Comparison of ENCODE assay signal across 19 cellular contexts in genomic region chr10:85319826-85320225, GRCh38.
DNase-seq lines count a peak whose midpoint lies in the region; ATAC-seq and TF ChIP-seq lines count a peak whose summit lies in the region.
"Had no signal": no experiment of that assay in that cellular context is flagged by ENCODE, and none has a peak within 500 bp of the region (broad histone marks: within the 10 kb centered on the region; RNA-seq: fewer than 3 reads in every experiment).

No MANE protein-coding gene starts in this region.

- H3K4me1 ChIP-seq in right atrium auricular region, result peaks cover 0 to 19% of the 10 kb centered on the region in 2 donors
- H3K4me1 ChIP-seq in colonic mucosa, result no peaks in the 10 kb centered on the region
- H3K4me1 ChIP-seq: esophagus squamous epithelium had no signal

- no peak for TF ChIP-seq CTCF in right atrium auricular region (IDR thresholded peaks at IDR 0.05)
- TF ChIP-seq CTCF in colonic mucosa (IDR thresholded peaks at IDR 0.05), result no peak

- ATAC-seq in GM21515 (IDR thresholded peaks at IDR 0.05; ENCODE audit: unreplicated experiment), result no peak
- ATAC-seq: effector memory CD8-positive, alpha-beta T cell had no signal

- H3K36me3 ChIP-seq in right atrium auricular region (no peaks in the 10 kb centered on the region), colonic mucosa (no peaks in the 10 kb centered on the region)
- H3K36me3 ChIP-seq: esophagus squamous epithelium had no signal

- DNase-seq in COR-L47 (lab: John Stamatoyannopoulos, UW) (peak; percentile 2), caudate nucleus (lab: John Stamatoyannopoulos, UW) (peak in 47 of 61 donors; percentile 7 to 81 (median 44)), right atrium auricular region (ENCODE audit: low spot score) (no peak), pons (ENCODE audit: low spot score) (peak; percentile 81), mucosa of gallbladder (ENCODE audit: low spot score) (no peak), colonic mucosa (no peak)
- DNase-seq in central memory CD4-positive, alpha-beta T cell, result no peak
- DNase-seq: activated CD4-positive, alpha-beta T cell treated with anti-CD3 and anti-CD28 coated beads, Interleukin-2, amount 10 ng/mL, durations not matched to agents 7 days and 5 days; activated CD8-positive, alpha-beta memory T cell treated with anti-CD3 and anti-CD28 coated beads, Interleukin-2, amount 50 U/mL, for 48 hours; activated gamma-delta T cell; CD4-positive, alpha-beta memory T cell; DND-41; effector memory CD8-positive, alpha-beta T cell; esophagus squamous epithelium; glutamatergic neuron; immature natural killer cell; stimulated activated CD8-positive, alpha-beta memory T cell treated with anti-CD3 and anti-CD28 coated beads, Interleukin-4, amount 100 ng/mL, for 48 hours had no signal

- no peak overlapping the region for H3K4me3 ChIP-seq in right atrium auricular region
- H3K4me3 ChIP-seq in colonic mucosa, result no peak overlapping the region
- H3K4me3 ChIP-seq: esophagus squamous epithelium had no signal

- H3K27me3 ChIP-seq in right atrium auricular region (no peaks in the 10 kb centered on the region), colonic mucosa (no peaks in the 10 kb centered on the region)
- H3K27me3 ChIP-seq: esophagus squamous epithelium had no signal

- H3K27ac ChIP-seq in caudate nucleus (ENCODE audit: low read depth, low read length) (peak overlapping the region; percentile 64), right atrium auricular region (peak overlapping the region; percentile 46 to 76), colonic mucosa (no peak overlapping the region)
- H3K27ac ChIP-seq: esophagus squamous epithelium, RWPE1 had no signal

- no peaks in the 10 kb centered on the region for H3K9me3 ChIP-seq in right atrium auricular region
- H3K9me3 ChIP-seq in colonic mucosa, result no peaks in the 10 kb centered on the region
- H3K9me3 ChIP-seq: esophagus squamous epithelium had no signal

- intact Hi-C loops in colonic mucosa (cut with DNase I), result no loop called here

- H3K9ac ChIP-seq in colonic mucosa (ENCODE audit: low read depth in 2 of 2, low read length in 2 of 2), result no peak overlapping the region

Comparison
In these comparisons a context has a peak if more than half of its experiments do, and no peak if none do; other contexts are left out.
1. DNase-seq: peak in COR-L47 (single experiment), caudate nucleus (47 of 61) and pons (single experiment); none in right atrium auricular region (single experiment), mucosa of gallbladder (single experiment), colonic mucosa (single experiment) and central memory CD4-positive, alpha-beta T cell (single experiment).